ENCODE assay signal across 3 cellular contexts in genomic region chrX:129561453-129561852, GRCh38.
"Had no signal": no experiment of that assay in that cellular context is flagged by ENCODE, and none has a peak within 500 bp of the region (broad histone marks: within the 10 kb centered on the region; RNA-seq: fewer than 3 reads in every experiment).

No MANE protein-coding gene starts in this region.

- ATAC-seq: GM12878 had no signal

- DNase-seq: GDM1, GF-D8 had no signal

- H3K4me3 ChIP-seq: GM12878 had no signal
